21 cellular contexts compared by ENCODE assay signal in the genomic region with DNA sequence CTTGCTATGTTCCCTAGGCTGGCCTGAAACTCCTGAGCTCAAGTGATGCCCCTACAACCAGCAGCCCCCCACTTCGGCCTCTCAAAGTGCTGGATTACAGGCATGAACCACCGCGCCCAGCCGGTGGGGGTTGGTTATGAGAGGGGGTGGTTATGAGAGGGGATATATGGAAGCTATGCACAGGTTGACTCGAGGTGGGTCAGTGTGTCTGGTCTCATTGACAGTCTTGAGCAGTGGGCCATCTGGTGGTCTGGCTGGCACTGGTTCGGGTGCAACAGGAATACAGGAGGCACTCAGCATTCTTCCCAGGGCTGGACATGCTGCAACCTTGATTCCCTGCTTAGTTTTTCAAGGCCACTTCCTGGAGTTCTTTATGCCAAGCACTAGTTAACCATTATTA. TPM values are rescaled to one million over a fixed set of nuclear protein-coding genes. Genes with fewer than 3 reads are reported as not detected.
A peak's percentile ranks its signal among the peaks of the same experiment; 100 is the strongest.
DNase-seq lines count a peak whose midpoint lies in the region; ATAC-seq, FAIRE-seq and TF ChIP-seq lines count a peak whose summit lies in the region.
"Had no signal": no experiment of that assay in that cellular context is flagged by ENCODE, and none has a peak within 500 bp of the region (broad histone marks: within the 10 kb centered on the region; RNA-seq: fewer than 3 reads in every experiment).

No MANE protein-coding gene starts in this region.

- ATAC-seq in K562 (peak; percentile 50), GM21737 (IDR thresholded peaks at IDR 0.05; ENCODE audit: unreplicated experiment) (no peak)
- no peak for ATAC-seq in effector memory CD8-positive, alpha-beta T cell (replicated peaks)
- ATAC-seq in naive thymus-derived CD8-positive, alpha-beta T cell = no peak
- ATAC-seq: Right ventricle myocardium inferior had no signal

- no TSS peak for BruUV-seq in K562 (replicated peaks; lab: Mats Ljungman, UMichigan)

- peak; percentile 26 for DNase-seq in D341Med (ENCODE audit: low spot score)
- no peak for DNase-seq in HTR-8/SVneo (ENCODE audit: insufficient read length, low spot score)
- DNase-seq in K562 (ENCODE audit: extremely low read depth in 1 of 4, low spot score in 3 of 4) = no peak
- DNase-seq in left kidney (ENCODE audit: low read depth, low spot score) = peak; percentile 26
- no peak for DNase-seq in effector memory CD8-positive, alpha-beta T cell
- DNase-seq in activated CD4-positive, alpha-beta T cell treated with anti-CD3 and anti-CD28 coated beads for 1 hour = no peak
- no peak for DNase-seq in naive thymus-derived CD8-positive, alpha-beta T cell
- DNase-seq: activated CD4-positive, alpha-beta T cell treated with anti-CD3 and anti-CD28 coated beads for 4 hours; activated naive CD4-positive, alpha-beta T cell treated with Interleukin-2 at 50 U/mL for 16 hours; aorta; GDM1; head of caudate nucleus; KG1; NCI-H1105; NCI-H2171; stimulated activated CD4-positive, alpha-beta T cell treated with anti-CD3 and anti-CD28 coated beads, Interleukin-4, amount 100 ng/mL, for 1 hour had no signal

- FAIRE-seq in HTR-8/SVneo (lab: Jason Lieb, UNC) (peak; percentile 42), K562 (lab: Jason Lieb, UNC) (peak; percentile 15)

- no peaks in the 10 kb centered on the region for H3K36me3 ChIP-seq in K562 (ENCODE audit: control insufficient read depth, insufficient read depth, low read length)
- H3K36me3 ChIP-seq: neutrophil had no signal

- H3K4me3 Mint-ChIP-seq in effector memory CD8-positive, alpha-beta T cell = no peak overlapping the region
- H3K4me3 Mint-ChIP-seq in naive thymus-derived CD8-positive, alpha-beta T cell = no peak overlapping the region
- H3K4me3 Mint-ChIP-seq: mesothelial cell of epicardium had no signal

- H2AFZ ChIP-seq in K562 (ENCODE audit: low read depth, low read length) = no peak overlapping the region

- peaks cover 4% of the 10 kb centered on the region for H3K36me3 Mint-ChIP-seq in effector memory CD8-positive, alpha-beta T cell (ENCODE audit: insufficient read depth)
- H3K36me3 Mint-ChIP-seq in naive thymus-derived CD8-positive, alpha-beta T cell = no peaks in the 10 kb centered on the region
- H3K36me3 Mint-ChIP-seq: mesothelial cell of epicardium had no signal

- H3K4me2 ChIP-seq in K562 (ENCODE audit: insufficient read depth, low read length) = no peak overlapping the region

- H3K27me3 Mint-ChIP-seq in effector memory CD8-positive, alpha-beta T cell = peaks cover 30 to 49% of the 10 kb centered on the region in 2 donors
- H3K27me3 Mint-ChIP-seq in naive thymus-derived CD8-positive, alpha-beta T cell = peaks cover 3 to 30% (median 14%) of the 10 kb centered on the region in 5 donors

- 67% methylated on average over 6 of the region's 6 CpGs for WGBS in K562 (ENCODE audit: insufficient coverage, low coverage, missing lambda C conversion rate)

- H3K9me3 Mint-ChIP-seq in effector memory CD8-positive, alpha-beta T cell = no peaks in the 10 kb centered on the region
- H3K9me3 Mint-ChIP-seq in naive thymus-derived CD8-positive, alpha-beta T cell = no peaks in the 10 kb centered on the region
- H3K9me3 Mint-ChIP-seq: mesothelial cell of epicardium had no signal

- intact Hi-C loops in K562 (cut with micrococcal nuclease) = loop anchor here (2.0 kb wide), 1 partner anchor 31 kb away; a partner anchor contains a TSS

- no peak overlapping the region for H3K9ac ChIP-seq in K562 (ENCODE audit: insufficient read depth in 1 of 2, low read depth in 2 of 2, low read length in 2 of 2)

- H3K27ac ChIP-seq in K562 (ENCODE audit: extremely low read depth, low read depth, low read length) = no peak overlapping the region
- H3K27ac ChIP-seq: coronary artery, neutrophil had no signal

- TF ChIP-seq CTCF in K562 (IDR thresholded peaks at IDR 0.05 in 2 of 3, conservative IDR thresholded peaks at IDR 0.05 in 1 of 3; ENCODE audit: insufficient read depth in 2 of 3, low read depth in 1 of 3, low read length in 3 of 3) = peak in 2 of 3 experiments; percentile 23 to 25; a peak in 2 of 6 replicates

- no peak for TF ChIP-seq EP300 in K562 (IDR thresholded peaks at IDR 0.05; ENCODE audit: low read length)

- no peak overlapping the region for H3K4me3 ChIP-seq in K562
- H3K4me3 ChIP-seq: coronary artery had no signal

- H3K4me1 ChIP-seq in K562 (replicated peaks in 1 of 2; ENCODE audit: control insufficient read depth in 2 of 2, insufficient read depth in 2 of 2, low read length in 2 of 2) = peaks cover under 1 to 6% of the 10 kb centered on the region in 2 experiments; a peak in 4 of 5 replicates

- no peaks in the 10 kb centered on the region for H3K79me2 ChIP-seq in K562 (ENCODE audit: control insufficient read depth, insufficient read depth, low read length)

- no peak for TF ChIP-seq POLR2A in K562 (conservative IDR thresholded peaks at IDR 0.05)

- no peak overlapping the region for H3K27ac Mint-ChIP-seq in effector memory CD8-positive, alpha-beta T cell
- peak overlapping the region in 1 of 10 donors; percentile 15 for H3K27ac Mint-ChIP-seq in naive thymus-derived CD8-positive, alpha-beta T cell
- H3K27ac Mint-ChIP-seq: mesothelial cell of epicardium had no signal

- peaks cover 10 to 14% of the 10 kb centered on the region in 2 experiments; a peak in 4 of 5 replicates for H3K27me3 ChIP-seq in K562 (ENCODE audit: control insufficient read depth in 2 of 2, insufficient read depth in 2 of 2, low read length in 2 of 2)

- H3K9me1 ChIP-seq in K562 (ENCODE audit: control insufficient read depth, insufficient read depth, low read length) = no peaks in the 10 kb centered on the region

- no peaks in the 10 kb centered on the region for H4K20me1 ChIP-seq in K562 (replicated peaks; ENCODE audit: control insufficient read depth, insufficient read depth, low read length)

- in situ Hi-C loops in K562 (cut with MboI) = no loop called here

- POLR2A ChIA-PET in K562 (lab: Yijun Ruan, JAX) = interaction anchor here (0.6 to 1.4 kb wide), 4 partner anchors 17 to 168 kb away, joined by 3 to 4 read pairs (median 3); no protein-coding TSS in a partner anchor
- POLR2A ChIA-PET in naive thymus-derived CD8-positive, alpha-beta T cell (lab: Charles Lee) = no interaction called here

- peaks cover 5 to 7% of the 10 kb centered on the region in 2 donors for H3K4me1 Mint-ChIP-seq in effector memory CD8-positive, alpha-beta T cell (ENCODE audit: low read depth in 2 of 2)
- H3K4me1 Mint-ChIP-seq in naive thymus-derived CD8-positive, alpha-beta T cell = peaks cover 4 to 22% (median 10%) of the 10 kb centered on the region in 4 donors

- TF ChIP-seq RAD21 in K562 (CRISPR knock-in tag; conservative IDR thresholded peaks at IDR 0.05 in 1 of 2, IDR thresholded peaks at IDR 0.05 in 1 of 2) = no peak

- CTCF ChIA-PET in K562 (lab: Yijun Ruan, JAX; ENCODE audit: low intra/inter-chr PET ratio) = no interaction called here

- H3K9me3 ChIP-seq in K562 (replicated peaks; ENCODE audit: control insufficient read depth, insufficient read depth, low read depth, low read length) = no peaks in the 10 kb centered on the region
- H3K9me3 ChIP-seq: neutrophil had no signal

RNA-seq across cellular contexts. Expression of a gene that starts 5.6 kb away (rescaled TPM):
- 15.5 and 33.2 TPM in 2 replicates for total RNA-seq in K562 (2011; cell fraction: chromatin; rRNA removed; ENCODE audit: low replicate concordance)
- total RNA-seq in K562 (2011; cell fraction: nucleolus; rRNA removed) = 14.7 and 18.7 TPM in 2 replicates
- 20.5 and 24.8 TPM in 2 replicates for total RNA-seq in K562 (2011; cell fraction: nucleoplasm; rRNA removed)
- total RNA-seq in K562 (2014; rRNA removed) = 0.78 and 0.86 TPM in 2 replicates
- total RNA-seq in K562 (2014; rRNA removed; fragmentation: Illumina TruSeq; extraction: Trizol) = 0.73 and 0.80 TPM in 2 replicates
- 0.79 and 1.1 TPM in 2 replicates for total RNA-seq in K562 (2015; rRNA removed; fragmentation: Illumina TruSeq; extraction: Trizol)
- 1.5 and 2.5 TPM in 2 replicates for total RNA-seq in K562 (2021)
- polyA plus RNA-seq in K562 (2011; rRNA removed) = 1.2 and 3.0 TPM in 2 replicates
- polyA plus RNA-seq in K562 (2011; cell fraction: cytosol; rRNA removed) = 1.3 and 2.3 TPM in 2 replicates
- 13.0 and 14.6 TPM in 2 replicates for polyA plus RNA-seq in K562 (2011; cell fraction: nucleus; rRNA removed)
- polyA plus RNA-seq in K562 (2012) = 1.4 and 2.7 TPM in 2 replicates
- polyA plus RNA-seq in K562 (2014; fragmentation: Illumina TruSeq; extraction: Trizol) = 0.80 and 1.6 TPM in 2 replicates
- polyA plus RNA-seq in K562 (2014; fragmentation: Nextera tagmentation; extraction: Ambion mirVana) = under 1 TPM; 0.07 to 0.08 TPM
- 1.2 and 2.1 TPM in 2 replicates for polyA plus RNA-seq in K562 (2014; rRNA removed)
- polyA minus RNA-seq in K562 (2011; rRNA and poly(A)+ RNA removed) = 3.0 and 6.1 TPM in 2 replicates
- polyA minus RNA-seq in K562 (2011; cell fraction: cytosol; rRNA and poly(A)+ RNA removed) = 2.7 and 3.6 TPM in 2 replicates
- 5.5 and 8.1 TPM in 2 replicates for polyA minus RNA-seq in K562 (2011; cell fraction: nucleus; rRNA and poly(A)+ RNA removed)
- total RNA-seq in naive thymus-derived CD8-positive, alpha-beta T cell = 1 to 10 TPM; 2.9 to 3.9 TPM
- polyA plus RNA-seq in naive thymus-derived CD8-positive, alpha-beta T cell = under 1 TPM in 2 of 3 donors, not detected in 1; 0.07 to 0.49 TPM

RNA-seq across cellular contexts. Expression of a gene that starts 17.3 kb away (rescaled TPM):
- 37.7 and 76.5 TPM in 2 replicates for total RNA-seq in K562 (2011; cell fraction: chromatin; rRNA removed; ENCODE audit: low replicate concordance)
- total RNA-seq in K562 (2011; cell fraction: nucleolus; rRNA removed) = 42.2 and 47.4 TPM in 2 replicates
- total RNA-seq in K562 (2011; cell fraction: nucleoplasm; rRNA removed) = 37.8 and 42.9 TPM in 2 replicates
- total RNA-seq in K562 (2014; rRNA removed) (20.7 and 22.5 TPM in 2 replicates), K562 (2014; rRNA removed; fragmentation: Illumina TruSeq; extraction: Trizol) (11.6 and 13.0 TPM in 2 replicates), K562 (2015; rRNA removed; fragmentation: Illumina TruSeq; extraction: Trizol) (20.3 and 21.5 TPM in 2 replicates), K562 (2021) (32.1 and 45.8 TPM in 2 replicates)
- polyA plus RNA-seq in K562 (2011; rRNA removed) (26.9 and 29.6 TPM in 2 replicates), K562 (2014; fragmentation: Illumina TruSeq; extraction: Trizol) (30.6 and 36.8 TPM in 2 replicates), K562 (2014; fragmentation: Nextera tagmentation; extraction: Ambion mirVana) (1 to 10 TPM; 3.2 to 7.4 TPM), K562 (2014; rRNA removed) (42.6 and 48.0 TPM in 2 replicates)
- 27.4 and 36.6 TPM in 2 replicates for polyA plus RNA-seq in K562 (2011; cell fraction: cytosol; rRNA removed)
- polyA plus RNA-seq in K562 (2011; cell fraction: nucleus; rRNA removed) = 78.8 and 87.4 TPM in 2 replicates
- 50.6 and 58.7 TPM in 2 replicates for polyA plus RNA-seq in K562 (2012)
- polyA minus RNA-seq in K562 (2011; rRNA and poly(A)+ RNA removed) = 18.1 and 24.6 TPM in 2 replicates
- 15.8 and 19.9 TPM in 2 replicates for polyA minus RNA-seq in K562 (2011; cell fraction: cytosol; rRNA and poly(A)+ RNA removed)
- polyA minus RNA-seq in K562 (2011; cell fraction: nucleus; rRNA and poly(A)+ RNA removed) = 11.7 and 19.1 TPM in 2 replicates
- total RNA-seq in naive thymus-derived CD8-positive, alpha-beta T cell = 100 to 1,000 TPM in 1 of 2 experiments, 10 to 100 TPM in 1; 97.9 to 100 TPM
- 10 to 100 TPM; 23.2 to 31.3 (median 23.7) TPM for polyA plus RNA-seq in naive thymus-derived CD8-positive, alpha-beta T cell

RNA-seq across cellular contexts. Expression of a gene that starts 31.0 kb away (rescaled TPM):
- total RNA-seq in K562 (2011; cell fraction: chromatin; rRNA removed; ENCODE audit: low replicate concordance) = 10.2 and 37.3 TPM in 2 replicates
- total RNA-seq in K562 (2011; cell fraction: nucleolus; rRNA removed) = 37.7 and 50.4 TPM in 2 replicates
- 23.5 and 27.4 TPM in 2 replicates for total RNA-seq in K562 (2011; cell fraction: nucleoplasm; rRNA removed)
- total RNA-seq in K562 (2014; rRNA removed) = 49.1 and 61.1 TPM in 2 replicates
- total RNA-seq in K562 (2014; rRNA removed; fragmentation: Illumina TruSeq; extraction: Trizol) = 7.6 and 10.0 TPM in 2 replicates
- 23.6 and 24.1 TPM in 2 replicates for total RNA-seq in K562 (2015; rRNA removed; fragmentation: Illumina TruSeq; extraction: Trizol)
- 43.5 and 51.9 TPM in 2 replicates for total RNA-seq in K562 (2021)
- 10.7 and 24.4 TPM in 2 replicates for polyA plus RNA-seq in K562 (2011; rRNA removed)
- polyA plus RNA-seq in K562 (2011; cell fraction: cytosol; rRNA removed) = 30.3 and 36.8 TPM in 2 replicates
- 40.7 and 47.2 TPM in 2 replicates for polyA plus RNA-seq in K562 (2011; cell fraction: nucleus; rRNA removed)
- 27.3 and 32.5 TPM in 2 replicates for polyA plus RNA-seq in K562 (2012)
- polyA plus RNA-seq in K562 (2014; fragmentation: Illumina TruSeq; extraction: Trizol) = 23.0 and 30.5 TPM in 2 replicates
- polyA plus RNA-seq in K562 (2014; fragmentation: Nextera tagmentation; extraction: Ambion mirVana) = 1 to 10 TPM; 5.4 to 6.7 TPM
- 39.3 and 43.9 TPM in 2 replicates for polyA plus RNA-seq in K562 (2014; rRNA removed)
- polyA minus RNA-seq in K562 (2011; rRNA and poly(A)+ RNA removed) = 4.3 and 5.1 TPM in 2 replicates
- polyA minus RNA-seq in K562 (2011; cell fraction: cytosol; rRNA and poly(A)+ RNA removed) = 8.5 and 17.7 TPM in 2 replicates
- 3.9 and 6.8 TPM in 2 replicates for polyA minus RNA-seq in K562 (2011; cell fraction: nucleus; rRNA and poly(A)+ RNA removed)
- total RNA-seq in naive thymus-derived CD8-positive, alpha-beta T cell = 1 to 10 TPM; 1.2 to 1.9 TPM
- under 1 TPM in 2 of 3 donors, not detected in 1; 0.07 to 0.08 TPM for polyA plus RNA-seq in naive thymus-derived CD8-positive, alpha-beta T cell

RNA-seq across cellular contexts. Expression of a gene that starts 58.0 kb away (rescaled TPM):
- 5.0 and 15.9 TPM in 2 replicates for total RNA-seq in K562 (2011; cell fraction: chromatin; rRNA removed; ENCODE audit: low replicate concordance)
- 15.7 and 17.7 TPM in 2 replicates for total RNA-seq in K562 (2011; cell fraction: nucleolus; rRNA removed)
- 7.7 and 10.0 TPM in 2 replicates for total RNA-seq in K562 (2011; cell fraction: nucleoplasm; rRNA removed)
- total RNA-seq in K562 (2014; rRNA removed) (8.1 and 11.4 TPM in 2 replicates), K562 (2014; rRNA removed; fragmentation: Illumina TruSeq; extraction: Trizol) (0.83 and 1.6 TPM in 2 replicates), K562 (2015; rRNA removed; fragmentation: Illumina TruSeq; extraction: Trizol) (4.4 and 5.2 TPM in 2 replicates), K562 (2021) (13.5 and 15.3 TPM in 2 replicates)
- polyA plus RNA-seq in K562 (2011; rRNA removed) (3.0 and 4.7 TPM in 2 replicates), K562 (2014; fragmentation: Illumina TruSeq; extraction: Trizol) (3.1 and 3.3 TPM in 2 replicates), K562 (2014; fragmentation: Nextera tagmentation; extraction: Ambion mirVana) (under 1 TPM in 1 of 2 experiments, not detected in 1; 0.04 TPM), K562 (2014; rRNA removed) (7.9 and 10.1 TPM in 2 replicates)
- 5.7 and 17.3 TPM in 2 replicates for polyA plus RNA-seq in K562 (2011; cell fraction: cytosol; rRNA removed)
- polyA plus RNA-seq in K562 (2011; cell fraction: nucleus; rRNA removed) = 5.7 and 10.3 TPM in 2 replicates
- polyA plus RNA-seq in K562 (2012) = 6.9 and 8.6 TPM in 2 replicates
- polyA minus RNA-seq in K562 (2011; rRNA and poly(A)+ RNA removed) = 2.5 and 3.0 TPM in 2 replicates
- 6.7 and 10.6 TPM in 2 replicates for polyA minus RNA-seq in K562 (2011; cell fraction: cytosol; rRNA and poly(A)+ RNA removed)
- 4.4 and 4.7 TPM in 2 replicates for polyA minus RNA-seq in K562 (2011; cell fraction: nucleus; rRNA and poly(A)+ RNA removed)
- 10 to 100 TPM; 11.7 to 13.7 TPM for total RNA-seq in naive thymus-derived CD8-positive, alpha-beta T cell
- polyA plus RNA-seq in naive thymus-derived CD8-positive, alpha-beta T cell = 1 to 10 TPM; 4.2 to 9.1 (median 7.5) TPM

RNA-seq across cellular contexts. Expression of a gene that starts 58.2 kb away (rescaled TPM):
- total RNA-seq in K562 (2011; cell fraction: chromatin; rRNA removed; ENCODE audit: low replicate concordance) = 12.6 and 34.4 TPM in 2 replicates
- 23.8 and 35.7 TPM in 2 replicates for total RNA-seq in K562 (2011; cell fraction: nucleolus; rRNA removed)
- 21.6 and 22.9 TPM in 2 replicates for total RNA-seq in K562 (2011; cell fraction: nucleoplasm; rRNA removed)
- total RNA-seq in K562 (2014; rRNA removed) (17.3 and 20.7 TPM in 2 replicates), K562 (2014; rRNA removed; fragmentation: Illumina TruSeq; extraction: Trizol) (3.8 and 4.3 TPM in 2 replicates), K562 (2015; rRNA removed; fragmentation: Illumina TruSeq; extraction: Trizol) (10.6 and 10.7 TPM in 2 replicates), K562 (2021) (16.1 and 20.6 TPM in 2 replicates)
- polyA plus RNA-seq in K562 (2011; rRNA removed) (3.4 and 4.8 TPM in 2 replicates), K562 (2014; fragmentation: Illumina TruSeq; extraction: Trizol) (8.0 and 11.1 TPM in 2 replicates), K562 (2014; fragmentation: Nextera tagmentation; extraction: Ambion mirVana) (under 1 TPM; 0.08 to 0.10 TPM), K562 (2014; rRNA removed) (9.9 and 10.4 TPM in 2 replicates)
- 4.3 and 7.8 TPM in 2 replicates for polyA plus RNA-seq in K562 (2011; cell fraction: cytosol; rRNA removed)
- polyA plus RNA-seq in K562 (2011; cell fraction: nucleus; rRNA removed) = 11.0 and 21.5 TPM in 2 replicates
- 8.4 and 10.0 TPM in 2 replicates for polyA plus RNA-seq in K562 (2012)
- polyA minus RNA-seq in K562 (2011; rRNA and poly(A)+ RNA removed) = 5.2 and 7.5 TPM in 2 replicates
- polyA minus RNA-seq in K562 (2011; cell fraction: cytosol; rRNA and poly(A)+ RNA removed) = 8.0 and 10.5 TPM in 2 replicates
- polyA minus RNA-seq in K562 (2011; cell fraction: nucleus; rRNA and poly(A)+ RNA removed) = 24.8 and 25.0 TPM in 2 replicates
- 10 to 100 TPM; 33.2 to 35.7 TPM for total RNA-seq in naive thymus-derived CD8-positive, alpha-beta T cell
- 1 to 10 TPM; 2.8 to 9.1 (median 4.0) TPM for polyA plus RNA-seq in naive thymus-derived CD8-positive, alpha-beta T cell

Comparison
In these comparisons a context has a peak if more than half of its experiments do, and no peak if none do; other contexts are left out.
1. DNase-seq: peak in D341Med (single experiment) and left kidney (single experiment); none in HTR-8/SVneo (single experiment), K562 (0 of 4), effector memory CD8-positive, alpha-beta T cell (0 of 3), activated CD4-positive, alpha-beta T cell treated with anti-CD3 and anti-CD28 coated beads for 1 hour (single experiment) and naive thymus-derived CD8-positive, alpha-beta T cell (0 of 10).